In genomic region chr11:33376331-33377099, GRCh38 we compare ENCODE assay signal across 9 cellular contexts. TPM values are rescaled to one million over a fixed set of nuclear protein-coding genes. Genes with fewer than 3 reads are reported as not detected.
A peak's percentile ranks its signal among the peaks of the same experiment; 100 is the strongest.
DNase-seq lines count a peak whose midpoint lies in the region; ATAC-seq and TF ChIP-seq lines count a peak whose summit lies in the region.
"Had no signal": no experiment of that assay in that cellular context is flagged by ENCODE, and none has a peak within 500 bp of the region (broad histone marks: within the 10 kb centered on the region; RNA-seq: fewer than 3 reads in every experiment).

No MANE protein-coding gene starts in this region.

- H3K27me3 ChIP-seq in rectal smooth muscle tissue (ENCODE audit: control insufficient read depth, insufficient read depth, low read length) = peaks cover 10% of the 10 kb centered on the region
- H3K27me3 ChIP-seq in CD8-positive, alpha-beta memory T cell (ENCODE audit: insufficient read depth, low read length, poor library complexity, severe bottlenecking) = peaks cover 16% of the 10 kb centered on the region

- POLR2A ChIA-PET in CD8-positive, alpha-beta memory T cell (lab: Charles Lee) = no interaction called here

- no peak overlapping the region for H3K27ac ChIP-seq in rectal smooth muscle tissue (ENCODE audit: low read depth, low read length)
- H3K27ac ChIP-seq in CD8-positive, alpha-beta memory T cell (ENCODE audit: low read depth, low read length) = no peak overlapping the region

- no peak for TF ChIP-seq CTCF in fibroblast of pulmonary artery (IDR thresholded peaks at IDR 0.05; ENCODE audit: low read length, missing control alignments)

- H3K36me3 Mint-ChIP-seq in CD8-positive, alpha-beta memory T cell = no peaks in the 10 kb centered on the region
- H3K36me3 Mint-ChIP-seq: natural killer cell treated with Interleukin-12 subunit alpha and Interleukin-12 subunit beta and Interleukin-15 and Interleukin-18, amount 100 ng/mL, for 72 hours had no signal

- H3K27ac Mint-ChIP-seq in CD8-positive, alpha-beta memory T cell = no peak overlapping the region
- H3K27ac Mint-ChIP-seq: natural killer cell treated with Interleukin-12 subunit alpha and Interleukin-12 subunit beta and Interleukin-15 and Interleukin-18, amount 100 ng/mL, for 72 hours had no signal

- H3K9ac ChIP-seq in rectal smooth muscle tissue (ENCODE audit: low read length) = no peak overlapping the region

- peaks cover 37 to 61% of the 10 kb centered on the region in 2 donors for H3K27me3 Mint-ChIP-seq in CD8-positive, alpha-beta memory T cell

- peaks cover 0 to 9% (median 2%) of the 10 kb centered on the region in 3 donors for H3K4me1 Mint-ChIP-seq in CD8-positive, alpha-beta memory T cell

- H3K36me3 ChIP-seq in rectal smooth muscle tissue (ENCODE audit: control insufficient read depth, insufficient read depth, low read length) = no peaks in the 10 kb centered on the region
- H3K36me3 ChIP-seq in CD8-positive, alpha-beta memory T cell (ENCODE audit: insufficient read depth, low read length) = no peaks in the 10 kb centered on the region

- no peaks in the 10 kb centered on the region for H3K9me3 ChIP-seq in CD8-positive, alpha-beta memory T cell (ENCODE audit: low read length)

- CTCF ChIA-PET in CD8-positive, alpha-beta memory T cell (lab: Charles Lee) = no interaction called here

- no peaks in the 10 kb centered on the region for H3K4me1 ChIP-seq in rectal smooth muscle tissue (ENCODE audit: control insufficient read depth, insufficient read depth, low read length)
- no peaks in the 10 kb centered on the region for H3K4me1 ChIP-seq in CD8-positive, alpha-beta memory T cell (ENCODE audit: insufficient read depth, low read length)

- H3K9me3 Mint-ChIP-seq in CD8-positive, alpha-beta memory T cell = no peaks in the 10 kb centered on the region
- H3K9me3 Mint-ChIP-seq: natural killer cell treated with Interleukin-12 subunit alpha and Interleukin-12 subunit beta and Interleukin-15 and Interleukin-18, amount 100 ng/mL, for 72 hours had no signal

- no peak for ATAC-seq in HG02870 (IDR thresholded peaks at IDR 0.05; ENCODE audit: unreplicated experiment)
- ATAC-seq in GM21529 (IDR thresholded peaks at IDR 0.05; ENCODE audit: unreplicated experiment) = no peak

- peak; percentile 36 for DNase-seq in DMS53 (lab: John Stamatoyannopoulos, UW)
- no peak for DNase-seq in DMS53 treated with DMSO at 0.1 percent for 48 hours (lab: John Stamatoyannopoulos, UW; ENCODE audit: unreplicated experiment)
- peak; percentile 55 for DNase-seq in NCI-H526 treated with DMSO at 0.1 percent for 48 hours (lab: John Stamatoyannopoulos, UW)
- peak; percentile 14 for DNase-seq in fibroblast of pulmonary artery (ENCODE audit: low read depth)
- DNase-seq in CD8-positive, alpha-beta memory T cell = no peak

- H3K4me3 ChIP-seq in fibroblast of pulmonary artery (replicated peaks; ENCODE audit: low read depth, low read length) (peak overlapping the region; percentile 65), rectal smooth muscle tissue (ENCODE audit: low read length) (peak overlapping the region; percentile 48)
- H3K4me3 ChIP-seq in CD8-positive, alpha-beta memory T cell (ENCODE audit: low read length) = no peak overlapping the region

- H3K4me3 Mint-ChIP-seq in CD8-positive, alpha-beta memory T cell = peak overlapping the region in 1 of 7 donors; percentile 22
- H3K4me3 Mint-ChIP-seq: natural killer cell treated with Interleukin-12 subunit alpha and Interleukin-12 subunit beta and Interleukin-15 and Interleukin-18, amount 100 ng/mL, for 72 hours had no signal

RNA-seq across cellular contexts. Expression of gene KIAA1549L, which starts 0.6 kb away (rescaled TPM):
- not detected for total RNA-seq in CD8-positive, alpha-beta memory T cell
- polyA plus RNA-seq in CD8-positive, alpha-beta memory T cell = not detected
- total RNA-seq: natural killer cell treated with Interleukin-12 subunit alpha and Interleukin-12 subunit beta and Interleukin-15 and Interleukin-18, amount 100 ng/mL, for 72 hours had no signal

Comparison
In these comparisons a context has a peak if more than half of its experiments do, and no peak if none do; other contexts are left out.
1. DNase-seq: peak in DMS53 (single experiment), NCI-H526 treated with DMSO at 0.1 percent for 48 hours (single experiment) and fibroblast of pulmonary artery (single experiment); none in DMS53 treated with DMSO at 0.1 percent for 48 hours (single experiment) and CD8-positive, alpha-beta memory T cell (0 of 5).